In the genomic region with DNA sequence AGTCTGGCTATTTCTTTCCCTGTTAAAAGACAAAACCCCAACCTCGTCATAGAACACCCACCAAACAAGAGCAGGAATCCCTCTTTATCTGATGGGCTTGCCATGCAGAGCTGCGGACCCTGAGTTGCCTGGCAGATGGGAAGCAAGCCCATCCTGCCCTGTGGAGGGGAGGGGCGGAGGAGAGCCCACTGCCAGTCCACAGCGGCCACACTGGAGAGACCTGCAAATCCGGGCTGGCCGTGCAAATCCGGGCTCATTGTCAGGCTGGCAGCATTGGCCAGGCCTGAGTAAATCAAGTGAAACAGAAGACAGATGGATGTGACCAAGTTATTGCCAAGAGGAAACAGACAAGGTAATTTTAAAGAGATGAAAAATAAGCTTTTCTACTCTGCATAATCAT, we compare ENCODE assay signal across 16 cellular contexts. TPM values are rescaled to one million over a fixed set of nuclear protein-coding genes. Genes with fewer than 3 reads are reported as not detected.
DNase-seq lines count a peak whose midpoint lies in the region; ATAC-seq and TF ChIP-seq lines count a peak whose summit lies in the region.
"Had no signal": no experiment of that assay in that cellular context is flagged by ENCODE, and none has a peak within 500 bp of the region (broad histone marks: within the 10 kb centered on the region; RNA-seq: fewer than 3 reads in every experiment).

No MANE protein-coding gene starts in this region.

- peaks cover 31% of the 10 kb centered on the region for H3K9me3 Mint-ChIP-seq in GM23338

- POLR2A ChIA-PET in SK-N-SH (lab: Yijun Ruan, JAX) = interaction anchor here (1.5 to 1.9 kb wide), 3 partner anchors 13 to 380 kb away, joined by 3 to 10 read pairs (median 6); no protein-coding TSS in a partner anchor

- H3K36me3 ChIP-seq in GM23338 (ENCODE audit: insufficient read depth) (no peaks in the 10 kb centered on the region), SK-N-SH (replicated peaks in 1 of 2; ENCODE audit: control insufficient read depth in 1 of 2, insufficient read depth in 2 of 2, low read length in 1 of 2) (peaks cover 1 to 6% of the 10 kb centered on the region in 2 experiments)
- H3K36me3 ChIP-seq: ovary, uterus had no signal

- no peaks in the 10 kb centered on the region for H3K9me3 ChIP-seq in SK-N-SH
- H3K9me3 ChIP-seq: ovary, uterus had no signal

- 51% methylated on average over 7 of the region's 7 CpGs for WGBS in SK-N-SH (ENCODE audit: low lambda C conversion rate)

- peaks cover 13% of the 10 kb centered on the region for H3K4me1 ChIP-seq in GM23338 (ENCODE audit: insufficient read depth)
- H3K4me1 ChIP-seq in SK-N-SH (ENCODE audit: control insufficient read depth in 1 of 2, insufficient read depth in 2 of 2, low read depth in 1 of 2, low read length in 1 of 2) = peaks cover 4 to 25% of the 10 kb centered on the region in 2 experiments; a peak in 3 of 4 replicates
- H3K4me1 ChIP-seq: uterus had no signal

- H3K27ac ChIP-seq in GM23338 (ENCODE audit: low read depth) = no peak overlapping the region; the same call in 1 of the 2 replicates
- peak overlapping the region in 1 of 2 experiments; percentile 90; a peak in 2 of 4 replicates for H3K27ac ChIP-seq in SK-N-SH (ENCODE audit: low read depth in 2 of 2, low read length in 1 of 2)
- H3K27ac ChIP-seq: epithelial cell of prostate, ovary, uterus had no signal

- H3K79me2 ChIP-seq in GM23338 (replicated peaks; ENCODE audit: insufficient read depth) (no peaks in the 10 kb centered on the region), SK-N-SH (ENCODE audit: insufficient read depth) (no peaks in the 10 kb centered on the region)

- H3K9me2 ChIP-seq in GM23338 (ENCODE audit: insufficient read depth) = no peaks in the 10 kb centered on the region
- no peaks in the 10 kb centered on the region for H3K9me2 ChIP-seq in SK-N-SH

- no peak for DNase-seq in GM23338 (ENCODE audit: low spot score)
- peak; percentile 83 for DNase-seq in SK-N-SH
- peak in 33 of 51 donors; percentile 8 to 73 (median 26) for DNase-seq in hypothalamus (lab: John Stamatoyannopoulos, UW)
- DNase-seq in putamen (ENCODE audit: low spot score) = peak; percentile 34
- DNase-seq in foreskin melanocyte = no peak
- DNase-seq in left lobe of liver (ENCODE audit: low spot score) = no peak
- DNase-seq: KG1; mammary epithelial cell; NCI-H1417 treated with DMSO at 0.1 percent for 48 hours; NCI-H748 treated with DMSO at 0.1 percent for 48 hours; ovary; stimulated activated CD4-positive, alpha-beta T cell treated with anti-CD3 and anti-CD28 coated beads, Interleukin-1b, Interleukin-23, amount 100 ng/mL, for 48 hours; uterus had no signal

- H3F3A ChIP-seq in GM23338 (replicated peaks; ENCODE audit: low read depth) (0 out of 2 replicates have a peak, but pooled peaks cover 5% of the 10 kb centered on the region), SK-N-SH (replicated peaks; ENCODE audit: insufficient read depth) (peaks cover 15% of the 10 kb centered on the region)

- peak in 1 of 2 experiments; percentile 48; a peak in 1 of 4 replicates for TF ChIP-seq EP300 in SK-N-SH (IDR thresholded peaks at IDR 0.05; ENCODE audit: borderline replicate concordance in 1 of 2, low read depth in 1 of 2, low read length in 1 of 2)

- ATAC-seq in GM23338 = peak; percentile 30
- no peak for ATAC-seq in left lobe of liver
- ATAC-seq in HG03095 (IDR thresholded peaks at IDR 0.05; ENCODE audit: unreplicated experiment) = no peak
- ATAC-seq in HG03520 (IDR thresholded peaks at IDR 0.05; ENCODE audit: unreplicated experiment) = no peak

- TF ChIP-seq CTCF in GM23338 (conservative IDR thresholded peaks at IDR 0.05; ENCODE audit: low read depth in 2 of 2) (no peak), SK-N-SH (IDR thresholded peaks at IDR 0.05) (no peak)

- H3K4me3 ChIP-seq in GM23338 (no peak overlapping the region), SK-N-SH (ENCODE audit: low read depth in 2 of 2, low read length in 1 of 2) (no peak overlapping the region)
- H3K4me3 ChIP-seq: ovary, uterus had no signal

- H3K4me1 Mint-ChIP-seq in GM23338 = peaks cover 19% of the 10 kb centered on the region

- H4K20me1 ChIP-seq in GM23338 (replicated peaks; ENCODE audit: insufficient read depth) = no peaks in the 10 kb centered on the region
- H4K20me1 ChIP-seq in SK-N-SH (ENCODE audit: insufficient read depth) = no peaks in the 10 kb centered on the region

- H3K4me2 ChIP-seq in GM23338 (0 out of 2 replicates have a peak overlapping the region, but pooled peaks have one; percentile 14), SK-N-SH (no peak overlapping the region)

- no peak overlapping the region for H3K4me3 Mint-ChIP-seq in GM23338

- H3K27ac Mint-ChIP-seq in GM23338 = peak overlapping the region; percentile 76; the same call in 1 of the 2 replicates

- peak overlapping the region; percentile 44; the same call in 1 of the 2 replicates for H2AFZ ChIP-seq in GM23338
- peak overlapping the region; percentile 18; the same call in 1 of the 2 replicates for H2AFZ ChIP-seq in SK-N-SH (ENCODE audit: low read depth)

- peaks cover 20% of the 10 kb centered on the region for H3K36me3 Mint-ChIP-seq in GM23338 (ENCODE audit: low read depth)

- H3K27me3 Mint-ChIP-seq in GM23338 (ENCODE audit: insufficient read depth, low read depth, poor library complexity) = peaks cover 11% of the 10 kb centered on the region

- peak; percentile 43 for TF ChIP-seq RAD21 in SK-N-SH (IDR thresholded peaks at IDR 0.05; ENCODE audit: low read length)

- no peak overlapping the region for H3K9ac ChIP-seq in SK-N-SH

- CTCF ChIA-PET in SK-N-SH (lab: Yijun Ruan, JAX) = interaction anchor here (0.6 to 13.0 kb wide), 11 partner anchors 12 to 737 kb away, joined by 3 to 233 read pairs (median 4); no protein-coding TSS in a partner anchor

- no peaks in the 10 kb centered on the region for H3K27me3 ChIP-seq in GM23338 (ENCODE audit: insufficient read depth)
- H3K27me3 ChIP-seq in SK-N-SH (ENCODE audit: insufficient read depth) = no peaks in the 10 kb centered on the region
- H3K27me3 ChIP-seq: ovary, uterus had no signal

TF ChIP-seq in GM23338, 12 proteins besides CTCF, POLR2A, EP300 and RAD21 (continues in another document):
- TF ChIP-seq, protein P1, sequence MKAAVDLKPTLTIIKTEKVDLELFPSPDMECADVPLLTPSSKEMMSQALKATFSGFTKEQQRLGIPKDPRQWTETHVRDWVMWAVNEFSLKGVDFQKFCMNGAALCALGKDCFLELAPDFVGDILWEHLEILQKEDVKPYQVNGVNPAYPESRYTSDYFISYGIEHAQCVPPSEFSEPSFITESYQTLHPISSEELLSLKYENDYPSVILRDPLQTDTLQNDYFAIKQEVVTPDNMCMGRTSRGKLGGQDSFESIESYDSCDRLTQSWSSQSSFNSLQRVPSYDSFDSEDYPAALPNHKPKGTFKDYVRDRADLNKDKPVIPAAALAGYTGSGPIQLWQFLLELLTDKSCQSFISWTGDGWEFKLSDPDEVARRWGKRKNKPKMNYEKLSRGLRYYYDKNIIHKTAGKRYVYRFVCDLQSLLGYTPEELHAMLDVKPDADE (IDR thresholded peaks at IDR 0.05) = no peak
- TF ChIP-seq JUNB (IDR thresholded peaks at IDR 0.05; ENCODE audit: unreplicated experiment) (no peak), EZH2 (IDR thresholded peaks at IDR 0.05; ENCODE audit: low read depth, unreplicated experiment) (no peak), STAT1 (IDR thresholded peaks at IDR 0.05; ENCODE audit: unreplicated experiment) (no peak), NANOG (IDR thresholded peaks at IDR 0.05; ENCODE audit: borderline replicate concordance) (no peak)

TF ChIP-seq in SK-N-SH, 30 proteins besides CTCF, POLR2A, EP300 and RAD21:
- TF ChIP-seq RFX5 (IDR thresholded peaks at IDR 0.05; ENCODE audit: low read length) = peak; percentile 75
- TF ChIP-seq GATA2 (CRISPR knock-in tag; IDR thresholded peaks at IDR 0.05) = peak; percentile 83
- 0 out of 2 replicates have a peak, but pooled peaks have one; percentile 14 for TF ChIP-seq FOXJ3 (CRISPR knock-in tag; IDR thresholded peaks at IDR 0.05)
- peak; percentile 67; the same call in 1 of the 2 replicates for TF ChIP-seq MXI1 (IDR thresholded peaks at IDR 0.05; ENCODE audit: low read depth, low read length)
- peak; percentile 27; the same call in 1 of the 2 replicates for TF ChIP-seq SMC3 (IDR thresholded peaks at IDR 0.05; ENCODE audit: low read depth, low read length)
- no peak for TF ChIP-seq YY1 (IDR thresholded peaks at IDR 0.05; ENCODE audit: low read depth)
- TF ChIP-seq, protein P2, sequence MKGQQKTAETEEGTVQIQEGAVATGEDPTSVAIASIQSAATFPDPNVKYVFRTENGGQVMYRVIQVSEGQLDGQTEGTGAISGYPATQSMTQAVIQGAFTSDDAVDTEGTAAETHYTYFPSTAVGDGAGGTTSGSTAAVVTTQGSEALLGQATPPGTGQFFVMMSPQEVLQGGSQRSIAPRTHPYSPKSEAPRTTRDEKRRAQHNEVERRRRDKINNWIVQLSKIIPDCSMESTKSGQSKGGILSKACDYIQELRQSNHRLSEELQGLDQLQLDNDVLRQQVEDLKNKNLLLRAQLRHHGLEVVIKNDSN (IDR thresholded peaks at IDR 0.05; ENCODE audit: borderline replicate concordance, low read depth) = no peak

RNA-seq across cellular contexts. Expression of a gene that starts 22.0 kb away (rescaled TPM):
- total RNA-seq in GM23338 (2014; rRNA removed; shearing (Covaris generic)) = 152 and 165 TPM in 2 replicates
- polyA plus RNA-seq in GM23338 (2016; fragmentation: Nextera tagmentation; extraction: Ambion mirVana) = 282 and 330 TPM in 2 replicates
- polyA plus RNA-seq in SK-N-SH (2012; rRNA removed) = 555 and 645 TPM in 2 replicates
- 727 and 733 TPM in 2 replicates for polyA plus RNA-seq in SK-N-SH (2012; cell fraction: cytosol; rRNA removed)
- polyA plus RNA-seq in SK-N-SH (2012; cell fraction: nucleus; rRNA removed) = 166 and 313 TPM in 2 replicates
- total RNA-seq in left lobe of liver = 90.4 TPM

RNA-seq across cellular contexts. Expression of a gene that starts 36.3 kb away (rescaled TPM):
- 206 and 244 TPM in 2 replicates for total RNA-seq in GM23338 (2014; rRNA removed; shearing (Covaris generic))
- polyA plus RNA-seq in GM23338 (2016; fragmentation: Nextera tagmentation; extraction: Ambion mirVana) (475 and 502 TPM in 2 replicates), SK-N-SH (2012; rRNA removed) (448 and 565 TPM in 2 replicates)
- polyA plus RNA-seq in SK-N-SH (2012; cell fraction: cytosol; rRNA removed) = 686 and 851 TPM in 2 replicates
- 145 and 283 TPM in 2 replicates for polyA plus RNA-seq in SK-N-SH (2012; cell fraction: nucleus; rRNA removed)
- total RNA-seq in left lobe of liver = 85.5 TPM

Comparison
In these comparisons a context has a peak if more than half of its experiments do, and no peak if none do; other contexts are left out.
1. DNase-seq: peak in SK-N-SH (single experiment), hypothalamus (33 of 51) and putamen (single experiment); none in GM23338 (single experiment), foreskin melanocyte (single experiment) and left lobe of liver (single experiment).